In genomic region chr1:40773748-40774265, GRCh38 we compare ENCODE assay signal across 15 cellular contexts. TPM values are rescaled to one million over a fixed set of nuclear protein-coding genes. Genes with fewer than 3 reads are reported as not detected.
DNase-seq lines count a peak whose midpoint lies in the region; ATAC-seq and TF ChIP-seq lines count a peak whose summit lies in the region.
"Had no signal": no experiment of that assay in that cellular context is flagged by ENCODE, and none has a peak within 500 bp of the region (broad histone marks: within the 10 kb centered on the region; RNA-seq: fewer than 3 reads in every experiment).

No MANE protein-coding gene starts in this region.

- peaks cover 0 to 16% (median 11%) of the 10 kb centered on the region in 8 donors for H3K9me3 ChIP-seq in spleen
- H3K9me3 ChIP-seq: tibial artery had no signal

- H3K4me3 ChIP-seq in spleen, result no peak overlapping the region
- H3K4me3 ChIP-seq: heart left ventricle, tibial artery had no signal

- peak overlapping the region; percentile 7 for H3K27ac Mint-ChIP-seq in activated naive CD8-positive, alpha-beta T cell treated with anti-CD3 and anti-CD28 coated beads, Interleukin-2, amount 10 ng/mL, durations not matched to agents 7 days and 5 days
- H3K27ac Mint-ChIP-seq in activated naive CD8-positive, alpha-beta T cell treated with anti-CD3 and anti-CD28 coated beads, Interleukin-2, amount 50 U/mL, for 24 hours, result no peak overlapping the region
- H3K27ac Mint-ChIP-seq: activated naive CD8-positive, alpha-beta T cell; T-cell had no signal

- peaks cover 36% of the 10 kb centered on the region for H3K36me3 Mint-ChIP-seq in activated naive CD8-positive, alpha-beta T cell treated with anti-CD3 and anti-CD28 coated beads, Interleukin-2, amount 10 ng/mL, durations not matched to agents 7 days and 5 days
- peaks cover 27% of the 10 kb centered on the region for H3K36me3 Mint-ChIP-seq in activated naive CD8-positive, alpha-beta T cell treated with anti-CD3 and anti-CD28 coated beads, Interleukin-2, amount 50 U/mL, for 24 hours (ENCODE audit: low read depth)

- H3K4me1 Mint-ChIP-seq in activated naive CD8-positive, alpha-beta T cell treated with anti-CD3 and anti-CD28 coated beads, Interleukin-2, amount 10 ng/mL, durations not matched to agents 7 days and 5 days, result peaks cover 30% of the 10 kb centered on the region
- no peaks in the 10 kb centered on the region for H3K4me1 Mint-ChIP-seq in activated naive CD8-positive, alpha-beta T cell treated with anti-CD3 and anti-CD28 coated beads, Interleukin-2, amount 50 U/mL, for 24 hours

- H3K9me3 Mint-ChIP-seq in activated naive CD8-positive, alpha-beta T cell treated with anti-CD3 and anti-CD28 coated beads, Interleukin-2, amount 10 ng/mL, durations not matched to agents 7 days and 5 days, result peaks cover 2% of the 10 kb centered on the region
- H3K9me3 Mint-ChIP-seq in activated naive CD8-positive, alpha-beta T cell treated with anti-CD3 and anti-CD28 coated beads, Interleukin-2, amount 50 U/mL, for 24 hours, result no peaks in the 10 kb centered on the region

- POLR2A ChIA-PET in activated naive CD8-positive, alpha-beta T cell treated with anti-CD3 and anti-CD28 coated beads, Interleukin-2, amount 10 ng/mL, durations not matched to agents 7 days and 5 days (lab: Charles Lee), result interaction anchor here (1.2 to 2.5 kb wide), 5 partner anchors 9 to 88 kb away, joined by 3 to 15 read pairs (median 7); partner anchors contain the start of gene CITED4

- no peak for ATAC-seq in activated naive CD8-positive, alpha-beta T cell treated with anti-CD3 and anti-CD28 coated beads, Interleukin-2, amount 10 ng/mL, durations not matched to agents 7 days and 5 days (ENCODE audit: low read depth)
- no peak for ATAC-seq in activated naive CD8-positive, alpha-beta T cell treated with anti-CD3 and anti-CD28 coated beads, Interleukin-2, amount 50 U/mL, for 24 hours
- ATAC-seq in HG02588 (IDR thresholded peaks at IDR 0.05; ENCODE audit: unreplicated experiment), result no peak

- 64 to 80% (median 66%) methylated on average over 6 of the region's 6 CpGs for WGBS in spleen, 5 donors

- no peak for TF ChIP-seq POLR2A in spleen (IDR thresholded peaks at IDR 0.05)

- TF ChIP-seq CTCF in spleen (IDR thresholded peaks at IDR 0.05 in 8 of 11, conservative IDR thresholded peaks at IDR 0.05 in 3 of 11), result no peak

- H3K27me3 ChIP-seq in spleen (replicated peaks in 1 of 7), result no peaks in the 10 kb centered on the region
- H3K27me3 ChIP-seq: heart left ventricle, tibial artery had no signal

- intact Hi-C loops in spleen (cut with DNase I; ENCODE audit: low total_unique reads), result loop anchor here (5.0 kb wide), 1 partner anchor 73 kb away; no protein-coding TSS in a partner anchor

- DNase-seq in activated naive CD8-positive, alpha-beta T cell treated with anti-CD3 and anti-CD28 coated beads, Interleukin-2, amount 10 ng/mL, durations not matched to agents 7 days and 5 days, result no peak
- no peak for DNase-seq in activated naive CD8-positive, alpha-beta T cell treated with anti-CD3 and anti-CD28 coated beads, Interleukin-2, amount 50 U/mL, for 24 hours
- DNase-seq in NCI-H2081 treated with DMSO at 0.1 percent for 48 hours (lab: John Stamatoyannopoulos, UW) (peak; percentile 16), iPS DF 4.7 (ENCODE audit: extremely low read depth, low spot score) (peak; percentile 51), spleen (no peak), NCI-H2227 treated with DMSO at 0.1 percent for 48 hours (lab: John Stamatoyannopoulos, UW) (no peak), D341Med (ENCODE audit: low spot score) (no peak)

- peaks cover 0 to 78% (median 35%) of the 10 kb centered on the region in 6 donors for H3K36me3 ChIP-seq in spleen

- no peaks in the 10 kb centered on the region for H3K27me3 Mint-ChIP-seq in activated naive CD8-positive, alpha-beta T cell treated with anti-CD3 and anti-CD28 coated beads, Interleukin-2, amount 10 ng/mL, durations not matched to agents 7 days and 5 days
- no peaks in the 10 kb centered on the region for H3K27me3 Mint-ChIP-seq in activated naive CD8-positive, alpha-beta T cell treated with anti-CD3 and anti-CD28 coated beads, Interleukin-2, amount 50 U/mL, for 24 hours
- H3K27me3 Mint-ChIP-seq: activated naive CD8-positive, alpha-beta T cell; T-cell had no signal

- peak overlapping the region in 5 of 8 donors; percentile 31 to 54 (median 46) for H3K27ac ChIP-seq in spleen
- H3K27ac ChIP-seq: tibial artery had no signal

- H3K4me1 ChIP-seq in spleen, result peaks cover 0 to 14% (median 3%) of the 10 kb centered on the region in 6 donors

- H3K4me3 Mint-ChIP-seq in activated naive CD8-positive, alpha-beta T cell treated with anti-CD3 and anti-CD28 coated beads, Interleukin-2, amount 10 ng/mL, durations not matched to agents 7 days and 5 days, result no peak overlapping the region
- H3K4me3 Mint-ChIP-seq in activated naive CD8-positive, alpha-beta T cell treated with anti-CD3 and anti-CD28 coated beads, Interleukin-2, amount 50 U/mL, for 24 hours, result no peak overlapping the region
- H3K4me3 Mint-ChIP-seq: activated naive CD8-positive, alpha-beta T cell; T-cell had no signal

RNA-seq across cellular contexts. Expression of gene KCNQ4, which starts 9.8 kb away (rescaled TPM):
- total RNA-seq in activated naive CD8-positive, alpha-beta T cell treated with anti-CD3 and anti-CD28 coated beads, Interleukin-2, amount 10 ng/mL, durations not matched to agents 7 days and 5 days, result 1 to 10 TPM; 1.2 to 1.5 TPM
- under 1 TPM; 0.14 to 0.54 (median 0.26) TPM for total RNA-seq in spleen
- under 1 TPM; 0.09 to 0.28 (median 0.19) TPM for polyA plus RNA-seq in spleen
- total RNA-seq: MCF 10A, osteoblast, RPMI7951 had no signal

Comparison
In these comparisons a context has a peak if more than half of its experiments do, and no peak if none do; other contexts are left out.
1. DNase-seq: peak in NCI-H2081 treated with DMSO at 0.1 percent for 48 hours (single experiment) and iPS DF 4.7 (single experiment); none in activated naive CD8-positive, alpha-beta T cell treated with anti-CD3 and anti-CD28 coated beads, Interleukin-2, amount 10 ng/mL, durations not matched to agents 7 days and 5 days (single experiment), activated naive CD8-positive, alpha-beta T cell treated with anti-CD3 and anti-CD28 coated beads, Interleukin-2, amount 50 U/mL, for 24 hours (single experiment), spleen (single experiment), NCI-H2227 treated with DMSO at 0.1 percent for 48 hours (single experiment) and D341Med (single experiment).